In the genomic region with DNA sequence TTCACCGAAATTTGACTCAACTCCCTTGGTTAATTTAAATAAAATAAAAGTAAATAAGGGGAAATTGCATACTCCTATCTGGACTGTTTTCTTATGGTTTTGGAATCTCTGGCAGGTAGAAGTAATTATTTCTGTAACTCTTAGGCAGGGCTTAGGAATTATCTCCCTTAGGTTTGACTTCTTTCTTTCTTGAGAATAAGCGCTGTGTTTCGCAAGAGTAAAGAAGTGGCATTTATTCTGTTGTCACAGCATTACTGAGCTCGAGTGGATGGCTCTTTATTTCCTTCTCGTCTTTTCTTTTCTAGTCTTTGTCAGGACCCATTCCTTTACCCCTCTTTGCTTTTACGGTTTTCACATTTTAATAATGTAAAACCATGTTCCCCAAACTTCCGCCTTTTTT, we compare ENCODE assay signal across 23 cellular contexts.
"Had no signal": no experiment of that assay in that cellular context is flagged by ENCODE, and none has a peak within 500 bp of the region (broad histone marks: within the 10 kb centered on the region; RNA-seq: fewer than 3 reads in every experiment).

No MANE protein-coding gene starts in this region.

- H3K9me3 ChIP-seq: MG63 had no signal

- H3K4me1 ChIP-seq: SJSA1 had no signal

- DNase-seq: Karpas-422, KG1, MG63, NCI-H1092, NCI-H1105 treated with DMSO at 0.1 percent for 48 hours, NCI-H1417 treated with DMSO at 0.1 percent for 48 hours, NCI-H146, NCI-H1694 treated with DMSO at 0.1 percent for 48 hours, NCI-H1930, NCI-H2081, NCI-H2107, NCI-H2227 treated with DMSO at 0.1 percent for 48 hours, NCI-H446, NCI-H510A, NCI-H524 treated with DMSO at 0.1 percent for 48 hours, NCI-H69, NCI-H774, Right ventricle myocardium superior, RPMI8226, SIG-M5 had no signal

- H3K27ac ChIP-seq: SJSA1, SK-N-MC had no signal

- H3K27me3 ChIP-seq: MG63, SJSA1 had no signal

- H3K4me3 ChIP-seq: MG63, SJSA1, SK-N-MC had no signal

- H3K36me3 ChIP-seq: MG63, SJSA1 had no signal

- FAIRE-seq: RCC 7860 had no signal
